Comparison of ENCODE assay signal across 8 cellular contexts in the genomic region with DNA sequence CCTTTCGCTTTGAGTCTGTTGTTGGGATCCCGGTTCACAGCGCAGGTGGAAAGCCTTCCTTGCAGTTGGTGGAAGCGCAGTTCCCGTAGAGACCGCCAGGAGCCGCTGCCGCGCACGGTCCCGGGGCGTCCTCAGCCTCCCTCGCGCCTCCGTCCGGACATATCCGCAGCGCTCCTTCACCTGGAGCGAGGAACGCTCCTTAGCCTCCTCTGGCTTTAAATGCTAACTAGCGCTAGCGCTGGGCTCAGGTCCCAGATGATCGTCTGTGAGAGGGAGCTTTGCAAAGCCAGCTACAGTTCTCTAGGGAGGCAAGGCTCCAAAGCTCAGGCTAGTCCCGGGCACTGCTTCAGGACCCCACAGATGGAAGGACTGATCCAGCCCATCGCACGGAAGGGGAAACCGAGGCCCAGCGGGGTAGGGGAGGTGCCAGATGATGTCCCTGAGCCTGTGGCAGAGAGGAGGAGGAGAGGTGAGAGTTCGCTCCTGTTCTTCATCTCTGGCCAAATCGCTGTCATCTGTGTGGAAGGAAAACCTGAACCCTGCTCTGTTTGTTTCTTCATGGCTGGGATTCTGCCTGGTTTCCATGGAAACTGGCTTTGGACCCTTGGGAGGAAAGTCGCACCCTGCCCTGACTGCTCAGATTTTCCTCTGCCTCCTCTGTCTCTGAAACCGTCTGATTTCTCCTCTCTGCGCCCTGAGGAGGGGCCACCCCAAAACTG. TPM values are rescaled to one million over a fixed set of nuclear protein-coding genes. Genes with fewer than 3 reads are reported as not detected.
DNase-seq lines count a peak whose midpoint lies in the region; ATAC-seq and TF ChIP-seq lines count a peak whose summit lies in the region.

No MANE protein-coding gene starts in this region.

- H3K4me1 Mint-ChIP-seq in effector memory CD8-positive, alpha-beta T cell (ENCODE audit: low read depth in 2 of 2), result peaks cover 0 to 10% of the 10 kb centered on the region in 2 donors

- no peak overlapping the region for H3K4me3 ChIP-seq in BE2C (ENCODE audit: low read depth, low read length)

- H3K9me3 ChIP-seq in BE2C, result no peaks in the 10 kb centered on the region

- ATAC-seq in GM19043 (IDR thresholded peaks at IDR 0.05; ENCODE audit: low read depth, unreplicated experiment), result peak; percentile 96
- peak; percentile 95 for ATAC-seq in HG03354 (IDR thresholded peaks at IDR 0.05; ENCODE audit: poor library complexity, severe bottlenecking, unreplicated experiment)
- ATAC-seq in effector memory CD8-positive, alpha-beta T cell (replicated peaks), result peak; percentile 98

- H3K4me1 ChIP-seq in BE2C, result no peaks in the 10 kb centered on the region

- no peaks in the 10 kb centered on the region for H3K36me3 ChIP-seq in BE2C

- H3K27me3 Mint-ChIP-seq in effector memory CD8-positive, alpha-beta T cell, result peaks cover 13 to 39% of the 10 kb centered on the region in 2 donors

- H3K27ac Mint-ChIP-seq in effector memory CD8-positive, alpha-beta T cell, result no peak overlapping the region

- DNase-seq in BE2C (peak; percentile 79), NCI-H526 treated with DMSO at 0.1 percent for 48 hours (lab: John Stamatoyannopoulos, UW) (peak; percentile 35), mesenteric fat pad (ENCODE audit: low spot score) (peak; percentile 96)
- DNase-seq in activated CD8-positive, alpha-beta memory T cell treated with anti-CD3 and anti-CD28 coated beads for 1 hour (ENCODE audit: extremely low read depth in 1 of 2, low read depth in 1 of 2), result peak; percentile 48 to 68
- peak; percentile 77 to 83 (median 82) for DNase-seq in effector memory CD8-positive, alpha-beta T cell
- DNase-seq in stimulated activated CD8-positive, alpha-beta memory T cell treated with anti-CD3 and anti-CD28 coated beads, Interleukin-15, amount 100 ng/mL, for 1 hour (ENCODE audit: low read depth), result peak; percentile 66

- peaks cover 5% of the 10 kb centered on the region for H3K27me3 ChIP-seq in BE2C

- H3K36me3 Mint-ChIP-seq in effector memory CD8-positive, alpha-beta T cell (ENCODE audit: insufficient read depth), result no peaks in the 10 kb centered on the region

- H3K4me3 Mint-ChIP-seq in effector memory CD8-positive, alpha-beta T cell, result peak overlapping the region; percentile 54 to 55

- TF ChIP-seq CTCF in BE2C (IDR thresholded peaks at IDR 0.05; ENCODE audit: low read depth, low read length), result peak; percentile 96

- H3K9me3 Mint-ChIP-seq in effector memory CD8-positive, alpha-beta T cell, result no peaks in the 10 kb centered on the region

RNA-seq across cellular contexts. Expression of a gene that starts 31.4 kb away (rescaled TPM):
- not detected for polyA plus RNA-seq in BE2C (2012; ENCODE audit: insufficient read depth, insufficient read length, low read depth)
- total RNA-seq in mesenteric fat pad, result 73.3 TPM

Comparison
In these comparisons a context has a peak if more than half of its experiments do, and no peak if none do; other contexts are left out.
1. DNase-seq: peak in every context shown above with its lines; median percentile 96 in mesenteric fat pad; 82 in effector memory CD8-positive, alpha-beta T cell; 79 in BE2C; 66 in stimulated activated CD8-positive, alpha-beta memory T cell treated with anti-CD3 and anti-CD28 coated beads, Interleukin-15, amount 100 ng/mL, for 1 hour; 58 in activated CD8-positive, alpha-beta memory T cell treated with anti-CD3 and anti-CD28 coated beads for 1 hour; 35 in NCI-H526 treated with DMSO at 0.1 percent for 48 hours.